ENCODE assay signal across 23 cellular contexts in the genomic region with DNA sequence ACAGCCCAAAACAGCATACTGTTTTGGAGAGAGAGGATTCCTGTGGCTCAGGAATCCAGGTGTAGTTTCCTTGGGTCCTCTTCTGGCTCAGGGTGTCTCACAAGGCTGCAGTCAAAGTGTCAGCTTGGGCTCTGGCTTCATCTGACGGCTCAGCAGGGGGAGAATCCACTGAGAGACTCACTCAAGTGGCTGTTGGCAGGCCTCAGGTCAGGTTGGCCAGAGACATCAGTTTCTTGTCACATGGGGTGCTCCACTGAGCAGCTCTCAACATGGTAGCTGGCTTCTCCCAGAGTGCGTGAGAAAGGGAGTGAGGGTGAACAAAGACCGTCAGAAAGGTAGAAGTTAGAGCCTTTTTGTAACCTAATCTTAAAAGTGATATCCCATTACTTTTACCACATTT.
"Had no signal": no experiment of that assay in that cellular context is flagged by ENCODE, and none has a peak within 500 bp of the region (broad histone marks: within the 10 kb centered on the region; RNA-seq: fewer than 3 reads in every experiment).

No MANE protein-coding gene starts in this region.

- H3K4me1 Mint-ChIP-seq: T-cell had no signal

- ATAC-seq: HepG2, PC-3, T-cell had no signal

- H3K9me3 ChIP-seq: MG63, Peyer's patch, SK-N-SH had no signal

- H3K9me3 Mint-ChIP-seq: T-cell had no signal

- H3K27me3 ChIP-seq: MG63, Peyer's patch had no signal

- H3K27ac Mint-ChIP-seq: T-cell had no signal

- H3K27ac ChIP-seq: Peyer's patch had no signal

- H3K4me3 Mint-ChIP-seq: T-cell had no signal

- H3K36me3 ChIP-seq: MG63, Peyer's patch had no signal

- H3K4me3 ChIP-seq: MG63, Peyer's patch had no signal

- H3K4me1 ChIP-seq: Peyer's patch had no signal

- H3K36me3 Mint-ChIP-seq: T-cell had no signal

- DNase-seq: IMR-90; Karpas-422; KG1; MG63; NCI-H1105; NCI-H1417 treated with DMSO at 0.1 percent for 48 hours; NCI-H146; NCI-H1694 treated with DMSO at 0.1 percent for 48 hours; NCI-H1930; NCI-H2081; NCI-H2107; NCI-H2227 treated with DMSO at 0.1 percent for 48 hours; NCI-H524; NCI-H526 treated with DMSO at 0.1 percent for 48 hours; NCI-H748 treated with DMSO at 0.1 percent for 48 hours; NK-92 treated with Interleukin-12 subunit alpha and Interleukin-12 subunit beta, amount 100 ng/mL, for 24 hours; PC-3; Peyer's patch; SHP77; SK-N-SH; SW 1271; T-cell had no signal

- H3K9ac ChIP-seq: SK-N-SH had no signal
